12 cellular contexts compared by ENCODE assay signal in genomic region chr4:38323141-38323634, GRCh38.
DNase-seq lines count a peak whose midpoint lies in the region.
"Had no signal": no experiment of that assay in that cellular context is flagged by ENCODE, and none has a peak within 500 bp of the region (broad histone marks: within the 10 kb centered on the region; RNA-seq: fewer than 3 reads in every experiment).

No MANE protein-coding gene starts in this region.

- no peaks in the 10 kb centered on the region for H3K79me2 ChIP-seq in mesendoderm (ENCODE audit: control insufficient read depth, insufficient read depth, low read length)

- no peak overlapping the region for H2AK5ac ChIP-seq in mesendoderm (ENCODE audit: low read length)

- no peak overlapping the region for H2BK5ac ChIP-seq in mesendoderm (ENCODE audit: low read length)

- H2BK120ac ChIP-seq in mesendoderm (ENCODE audit: low read depth, low read length) = no peak overlapping the region

- WGBS in mesendoderm (ENCODE audit: extremely low coverage, insufficient coverage, low lambda C conversion rate) = no CpG with 5 or more reads among the region's 4 CpGs

- H3K36me3 ChIP-seq in mesendoderm (ENCODE audit: control insufficient read depth, insufficient read depth, low read length) = no peaks in the 10 kb centered on the region
- H3K36me3 ChIP-seq: heart right ventricle, stomach had no signal

- H3K27me3 ChIP-seq in mesendoderm (ENCODE audit: insufficient read depth, low read length, poor library complexity) = no peaks in the 10 kb centered on the region
- H3K27me3 ChIP-seq: heart right ventricle, stomach had no signal

- no peak overlapping the region for H4K8ac ChIP-seq in mesendoderm (ENCODE audit: low read depth, low read length)

- H3K56ac ChIP-seq in mesendoderm (ENCODE audit: low read length) = no peak overlapping the region

- no peak overlapping the region for H3K9ac ChIP-seq in mesendoderm (ENCODE audit: low read length)

- no peak overlapping the region for H3K4me3 ChIP-seq in mesendoderm (ENCODE audit: low read length)
- H3K4me3 ChIP-seq: heart right ventricle, stomach had no signal

- H3K4me2 ChIP-seq in mesendoderm (ENCODE audit: low read length) = no peak overlapping the region

- no peak overlapping the region for H2BK15ac ChIP-seq in mesendoderm (replicated peaks; ENCODE audit: low read depth)

- no peak overlapping the region for H3K4ac ChIP-seq in mesendoderm (ENCODE audit: low read depth, low read length)

- H3K27ac ChIP-seq in mesendoderm (ENCODE audit: low read depth, low read length) (no peak overlapping the region), caudate nucleus (ENCODE audit: low read depth, low read length) (no peak overlapping the region)
- H3K27ac ChIP-seq: stomach had no signal

- no peak overlapping the region for H4K5ac ChIP-seq in mesendoderm (ENCODE audit: low read length)

- no peak overlapping the region for H3K18ac ChIP-seq in mesendoderm (ENCODE audit: low read length)

- DNase-seq in Daoy (ENCODE audit: low read depth) (peak; percentile 41), HS-5 (ENCODE audit: low read depth) (peak; percentile 18), amniotic epithelial cell (ENCODE audit: low read depth) (peak; percentile 32), mesendoderm (peak; percentile 42), COLO668 (lab: John Stamatoyannopoulos, UW; ENCODE audit: unreplicated experiment) (no peak), caudate nucleus (lab: John Stamatoyannopoulos, UW) (no peak)
- no peak for DNase-seq in NK-92 treated with Interleukin-12 subunit alpha and Interleukin-12 subunit beta, amount 100 ng/mL, for 24 hours (lab: John Stamatoyannopoulos, UW)
- DNase-seq: GDM1; MM.1S; naive thymus-derived CD8-positive, alpha-beta T cell; stomach had no signal

- H3K23ac ChIP-seq in mesendoderm (ENCODE audit: low read length) = no peak overlapping the region

- H3K4me1 ChIP-seq in mesendoderm (ENCODE audit: control insufficient read depth, low read depth, low read length) = peaks cover 3% of the 10 kb centered on the region

- H3K79me1 ChIP-seq in mesendoderm (ENCODE audit: low read length) = no peaks in the 10 kb centered on the region

Comparison
In these comparisons a context has a peak if more than half of its experiments do, and no peak if none do; other contexts are left out.
1. DNase-seq: peak in Daoy (single experiment), HS-5 (single experiment), amniotic epithelial cell (single experiment) and mesendoderm (single experiment); none in NK-92 treated with Interleukin-12 subunit alpha and Interleukin-12 subunit beta, amount 100 ng/mL, for 24 hours (single experiment), COLO668 (single experiment) and caudate nucleus (0 of 61).